In genomic region chr1:59485171-59485570, GRCh38 we compare ENCODE assay signal across 14 cellular contexts.
DNase-seq lines count a peak whose midpoint lies in the region; ATAC-seq and TF ChIP-seq lines count a peak whose summit lies in the region.
"Had no signal": no experiment of that assay in that cellular context is flagged by ENCODE, and none has a peak within 500 bp of the region (broad histone marks: within the 10 kb centered on the region; RNA-seq: fewer than 3 reads in every experiment).

No MANE protein-coding gene starts in this region.

- 97% methylated on average over 2 of the region's 2 CpGs for WGBS in esophagus muscularis mucosa
- no CpG with 5 or more reads among the region's 2 CpGs for WGBS in trophoblast cell (ENCODE audit: extremely low coverage, insufficient coverage, insufficient read length)

- peak overlapping the region; percentile 77 for H3K14ac ChIP-seq in trophoblast cell (ENCODE audit: low read length)

- peak overlapping the region; percentile 26 for H4K8ac ChIP-seq in trophoblast cell (ENCODE audit: low read depth, low read length)

- no peak overlapping the region for H3K4me3 ChIP-seq in GM23338
- no peak overlapping the region for H3K4me3 ChIP-seq in OCI-LY7 (ENCODE audit: low read depth, low read length, poor library complexity, severe bottlenecking)
- H3K4me3 ChIP-seq in esophagus muscularis mucosa, result no peak overlapping the region
- no peak overlapping the region for H3K4me3 ChIP-seq in trophoblast cell (ENCODE audit: low read depth, low read length)

- H3K4me3 Mint-ChIP-seq in GM23338, result no peak overlapping the region
- H3K4me3 Mint-ChIP-seq in T-cell, result no peak overlapping the region
- H3K4me3 Mint-ChIP-seq: CD14-positive monocyte; CD8-positive, alpha-beta T cell had no signal

- TF ChIP-seq POLR2A in esophagus muscularis mucosa (IDR thresholded peaks at IDR 0.05; ENCODE audit: low read depth), result no peak

- H3K79me2 ChIP-seq in GM23338 (replicated peaks; ENCODE audit: insufficient read depth), result no peaks in the 10 kb centered on the region
- H3K79me2 ChIP-seq in OCI-LY7 (ENCODE audit: insufficient read depth, low read depth, low read length), result no peaks in the 10 kb centered on the region
- no peaks in the 10 kb centered on the region for H3K79me2 ChIP-seq in trophoblast cell (ENCODE audit: control insufficient read depth, insufficient read depth, low read length, poor library complexity)

- H3K9me3 ChIP-seq in OCI-LY7 (ENCODE audit: low read length), result no peaks in the 10 kb centered on the region
- H3K9me3 ChIP-seq in esophagus muscularis mucosa, result no peaks in the 10 kb centered on the region
- no peaks in the 10 kb centered on the region for H3K9me3 ChIP-seq in trophoblast cell (ENCODE audit: insufficient read depth, low read depth, low read length)

- H2BK12ac ChIP-seq in trophoblast cell (ENCODE audit: low read length), result peak overlapping the region; percentile 100

- H4K20me1 ChIP-seq in GM23338 (replicated peaks; ENCODE audit: insufficient read depth), result no peaks in the 10 kb centered on the region
- no peaks in the 10 kb centered on the region for H4K20me1 ChIP-seq in OCI-LY7 (ENCODE audit: insufficient read depth, low read length)

- H3K36me3 Mint-ChIP-seq in GM23338 (ENCODE audit: low read depth) (no peaks in the 10 kb centered on the region), T-cell (no peaks in the 10 kb centered on the region)
- H3K36me3 Mint-ChIP-seq: CD14-positive monocyte; CD8-positive, alpha-beta T cell had no signal

- peak overlapping the region; percentile 88 for H2BK120ac ChIP-seq in trophoblast cell (ENCODE audit: insufficient read depth, low read length, poor library complexity)

- no peak overlapping the region for H2BK5ac ChIP-seq in trophoblast cell (ENCODE audit: low read depth, low read length, poor library complexity)

- H3K9me3 Mint-ChIP-seq in GM23338, result no peaks in the 10 kb centered on the region
- no peaks in the 10 kb centered on the region for H3K9me3 Mint-ChIP-seq in T-cell
- H3K9me3 Mint-ChIP-seq: CD8-positive, alpha-beta T cell had no signal

- POLR2A ChIA-PET in OCI-LY7 (lab: Charles Lee), result interaction anchor here (1.1 to 1.3 kb wide), 2 partner anchors 10 to 37 kb away, joined by 3 to 4 read pairs; no protein-coding TSS in a partner anchor
- POLR2A ChIA-PET in T-cell (lab: Charles Lee), result interaction anchor here in 1 of 2 donors (0.7 kb wide), 1 partner anchor 101 kb away, joined by 3 read pairs; no protein-coding TSS in a partner anchor

- intact Hi-C loops in OCI-LY7 (cut with micrococcal nuclease; ENCODE audit: unreplicated experiment) (no loop called here), esophagus muscularis mucosa (cut with DNase I) (no loop called here)

- H3K18ac ChIP-seq in trophoblast cell (ENCODE audit: low read length), result peak overlapping the region; percentile 54

- no peak overlapping the region for H2AFZ ChIP-seq in GM23338
- H2AFZ ChIP-seq in OCI-LY7 (ENCODE audit: low read length), result peak overlapping the region; percentile 8; the same call in 1 of the 2 replicates
- no peak overlapping the region for H2AFZ ChIP-seq in trophoblast cell (ENCODE audit: insufficient read depth, low read length, poor library complexity)

- BruUV-seq in OCI-LY7 (replicated peaks; lab: Mats Ljungman, UMichigan), result no TSS peak

- H3K4me2 ChIP-seq in GM23338 (no peak overlapping the region), OCI-LY7 (ENCODE audit: low read length) (no peak overlapping the region), trophoblast cell (ENCODE audit: low read length) (no peak overlapping the region)

- H3K27me3 ChIP-seq in GM23338 (ENCODE audit: insufficient read depth) (no peaks in the 10 kb centered on the region), esophagus muscularis mucosa (no peaks in the 10 kb centered on the region), trophoblast cell (ENCODE audit: insufficient read depth, low read length) (no peaks in the 10 kb centered on the region)

- H3K4me1 ChIP-seq in GM23338 (ENCODE audit: insufficient read depth), result no peaks in the 10 kb centered on the region
- H3K4me1 ChIP-seq in OCI-LY7 (ENCODE audit: insufficient read depth, low read length, poor library complexity, severe bottlenecking), result peaks cover 28% of the 10 kb centered on the region
- H3K4me1 ChIP-seq in esophagus muscularis mucosa, result peaks cover 6 to 13% (median 10%) of the 10 kb centered on the region in 4 donors
- H3K4me1 ChIP-seq in trophoblast cell (ENCODE audit: control insufficient read depth in 1 of 2, insufficient read depth in 2 of 2, low read length in 2 of 2), result peaks cover 6 to 11% of the 10 kb centered on the region in 2 experiments

- no peak overlapping the region for H4K12ac ChIP-seq in trophoblast cell (ENCODE audit: low read depth, low read length)

- no peak overlapping the region for H4K91ac ChIP-seq in trophoblast cell (ENCODE audit: low read depth, low read length)

- H3K27ac Mint-ChIP-seq in GM23338 (no peak overlapping the region), T-cell (no peak overlapping the region)
- H3K27ac Mint-ChIP-seq: CD14-positive monocyte; CD8-positive, alpha-beta T cell had no signal

- H3K9ac ChIP-seq in trophoblast cell (ENCODE audit: low read length), result no peak overlapping the region

- TF ChIP-seq CTCF in GM23338 (conservative IDR thresholded peaks at IDR 0.05; ENCODE audit: low read depth in 2 of 2), result no peak
- TF ChIP-seq CTCF in OCI-LY7 (conservative IDR thresholded peaks at IDR 0.05; ENCODE audit: low read length), result no peak
- TF ChIP-seq CTCF in esophagus muscularis mucosa (IDR thresholded peaks at IDR 0.05), result no peak

- ATAC-seq in GM23338, result peak; percentile 81
- no peak for ATAC-seq in T-cell (replicated peaks in 1 of 4)
- ATAC-seq: CD8-positive, alpha-beta T cell; HepG2 had no signal

- H3K23ac ChIP-seq in trophoblast cell (ENCODE audit: low read length), result no peak overlapping the region

- DNase-seq in GM23338 (ENCODE audit: low spot score) (peak; percentile 31), OCI-LY7 (ENCODE audit: low spot score) (no peak), esophagus muscularis mucosa (ENCODE audit: extremely low spot score) (peak; percentile 42), trophoblast cell (no peak), T-cell (no peak), SIG-M5 (lab: John Stamatoyannopoulos, UW) (no peak), GM03348 (ENCODE audit: low spot score) (no peak)
- DNase-seq: CD8-positive, alpha-beta T cell; COR-L47; DND-41; GF-D8 had no signal

- no peaks in the 10 kb centered on the region for H3K36me3 ChIP-seq in GM23338 (ENCODE audit: insufficient read depth)
- no peaks in the 10 kb centered on the region for H3K36me3 ChIP-seq in OCI-LY7 (ENCODE audit: insufficient read depth, low read length)
- H3K36me3 ChIP-seq in esophagus muscularis mucosa, result no peaks in the 10 kb centered on the region
- no peaks in the 10 kb centered on the region for H3K36me3 ChIP-seq in trophoblast cell (ENCODE audit: control insufficient read depth in 1 of 2, insufficient read depth in 2 of 2, low read length in 2 of 2)

- CTCF ChIA-PET in OCI-LY7 (lab: Charles Lee; ENCODE audit: unreplicated experiment), result interaction anchor here (0.6 kb wide), 1 partner anchor 11 kb away, joined by 3 read pairs; no protein-coding TSS in a partner anchor
- CTCF ChIA-PET in T-cell (lab: Charles Lee), result no interaction called here

- H3K4me1 Mint-ChIP-seq in GM23338, result no peaks in the 10 kb centered on the region
- peaks cover 0 to 2% (median 0%) of the 10 kb centered on the region in 3 donors for H3K4me1 Mint-ChIP-seq in T-cell

- no peak for TF ChIP-seq EP300 in esophagus muscularis mucosa (IDR thresholded peaks at IDR 0.05)

- no peaks in the 10 kb centered on the region for H3K27me3 Mint-ChIP-seq in GM23338 (ENCODE audit: insufficient read depth, low read depth, poor library complexity)
- no peaks in the 10 kb centered on the region for H3K27me3 Mint-ChIP-seq in T-cell

- no peaks in the 10 kb centered on the region for H3F3A ChIP-seq in GM23338 (replicated peaks; ENCODE audit: low read depth)

- H3K27ac ChIP-seq in GM23338 (ENCODE audit: low read depth) (no peak overlapping the region), OCI-LY7 (ENCODE audit: low read depth, low read length, poor library complexity, severe bottlenecking) (no peak overlapping the region), esophagus muscularis mucosa (replicated peaks in 1 of 4) (no peak overlapping the region), trophoblast cell (ENCODE audit: low read depth, low read length) (no peak overlapping the region)
- H3K27ac ChIP-seq: 22Rv1 had no signal

- no peaks in the 10 kb centered on the region for H3K9me2 ChIP-seq in GM23338 (ENCODE audit: insufficient read depth)
- H3K9me2 ChIP-seq in OCI-LY7 (ENCODE audit: insufficient read depth, low read length), result no peaks in the 10 kb centered on the region

- peak overlapping the region; percentile 84 for H2AK5ac ChIP-seq in trophoblast cell (ENCODE audit: low read length)

- peaks cover 5% of the 10 kb centered on the region for H3K79me1 ChIP-seq in trophoblast cell (ENCODE audit: low read length)

- no peak overlapping the region for H3K4ac ChIP-seq in trophoblast cell (ENCODE audit: low read depth, low read length)

TF ChIP-seq in GM23338, 12 proteins besides CTCF, POLR2A, EP300 and RAD21 (continues in another document):
- TF ChIP-seq STAT1 (IDR thresholded peaks at IDR 0.05; ENCODE audit: unreplicated experiment) (no peak), EZH2 (IDR thresholded peaks at IDR 0.05; ENCODE audit: low read depth, unreplicated experiment) (no peak), ZNF114 (CRISPR knock-in tag; IDR thresholded peaks at IDR 0.05) (no peak)

Comparison
In these comparisons a context has a peak if more than half of its experiments do, and no peak if none do; other contexts are left out.
1. DNase-seq: peak in GM23338 (single experiment) and esophagus muscularis mucosa (single experiment); none in OCI-LY7 (single experiment), trophoblast cell (0 of 2), T-cell (0 of 34), SIG-M5 (single experiment) and GM03348 (single experiment).